18 cellular contexts compared by ENCODE assay signal in the genomic region with DNA sequence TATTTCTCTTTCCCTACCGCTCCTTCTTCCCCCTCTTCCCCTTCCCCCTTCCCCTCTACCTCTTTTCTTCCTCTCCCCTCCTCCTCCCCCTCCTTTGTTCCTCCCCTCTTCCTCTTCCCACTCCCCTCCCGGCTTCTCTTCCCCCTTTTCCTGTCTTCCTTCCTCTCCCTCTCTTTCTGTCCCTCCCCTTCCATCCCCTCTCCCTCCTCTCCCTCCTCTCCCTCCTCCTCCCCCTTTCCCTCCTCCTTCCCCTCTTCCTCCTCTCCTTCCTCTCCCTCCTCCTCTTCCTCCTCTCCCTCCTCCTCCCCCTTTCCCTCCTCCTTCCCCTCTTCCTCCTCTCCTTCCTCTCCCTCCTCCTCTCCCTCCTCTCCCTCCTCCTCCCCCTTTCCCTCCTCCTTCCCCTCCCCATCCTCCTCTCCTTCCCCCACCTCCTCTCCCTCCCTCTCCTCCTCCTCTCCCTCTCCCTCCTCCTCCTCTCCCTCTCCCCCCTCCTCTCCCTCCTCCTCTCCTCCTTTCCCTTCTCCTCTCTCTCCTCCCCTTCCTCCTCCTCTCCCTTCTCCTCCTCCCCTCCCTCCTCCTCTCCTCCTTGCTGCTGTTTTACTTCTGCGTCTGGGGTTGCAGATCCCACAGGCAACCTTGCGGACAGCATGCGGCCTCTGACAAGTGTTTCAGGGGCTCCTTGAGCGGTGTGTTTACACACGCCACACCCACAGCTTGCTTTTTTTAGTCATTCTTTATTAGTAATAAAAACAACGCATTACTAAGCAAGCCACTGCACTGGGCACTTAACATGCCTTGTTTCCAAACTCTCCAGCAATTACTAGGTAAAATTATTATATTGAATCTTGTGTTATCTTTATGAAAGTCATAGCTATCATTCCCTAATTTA.
DNase-seq lines count a peak whose midpoint lies in the region; ATAC-seq and TF ChIP-seq lines count a peak whose summit lies in the region.
"Had no signal": no experiment of that assay in that cellular context is flagged by ENCODE, and none has a peak within 500 bp of the region (broad histone marks: within the 10 kb centered on the region; RNA-seq: fewer than 3 reads in every experiment).

No MANE protein-coding gene starts in this region.

- peaks cover 13% of the 10 kb centered on the region for H3K4me1 Mint-ChIP-seq in mesothelial cell of epicardium
- H3K4me1 Mint-ChIP-seq: activated B cell treated with CpG ODN at 0.5 μM for 24 hours; activated naive CD4-positive, alpha-beta T cell treated with anti-CD3 and anti-CD28 coated beads, Interleukin-2, amount 10 ng/mL, durations not matched to agents 7 days and 5 days; central memory CD8-positive, alpha-beta T cell had no signal

- H3K79me2 ChIP-seq in PC-9 (ENCODE audit: low read depth), result no peaks in the 10 kb centered on the region

- BruUV-seq in PC-9 (replicated peaks; lab: Mats Ljungman, UMichigan), result no TSS peak

- no peaks in the 10 kb centered on the region for H3K9me3 Mint-ChIP-seq in mesothelial cell of epicardium
- H3K9me3 Mint-ChIP-seq: activated B cell treated with CpG ODN at 0.5 μM for 24 hours; central memory CD8-positive, alpha-beta T cell had no signal

- no peaks in the 10 kb centered on the region for H3K9me2 ChIP-seq in PC-9 (ENCODE audit: insufficient read depth)

- peaks cover 20% of the 10 kb centered on the region for H3K4me1 ChIP-seq in PC-9 (replicated peaks; ENCODE audit: insufficient read depth)
- H3K4me1 ChIP-seq: left ventricle myocardium inferior, tibial nerve had no signal

- DNase-seq in H4 (ENCODE audit: low spot score), result peak; percentile 45
- DNase-seq in PC-9, result peak; percentile 36 to 83
- DNase-seq in epithelial cell of esophagus (ENCODE audit: low read depth), result peak; percentile 85
- no peak for DNase-seq in mesothelial cell of epicardium (ENCODE audit: low spot score in 2 of 2, unreplicated experiment in 2 of 2)
- DNase-seq in germinal center (ENCODE audit: low spot score), result no peak
- no peak for DNase-seq in inferior parietal cortex (ENCODE audit: extremely low spot score)
- DNase-seq in SIG-M5 treated with dmso at 0.1 percent for 504 hours (lab: John Stamatoyannopoulos, UW; ENCODE audit: unreplicated experiment), result no peak
- DNase-seq: activated B cell treated with CpG ODN at 0.5 μM for 24 hours; activated naive CD4-positive, alpha-beta T cell treated with anti-CD3 and anti-CD28 coated beads, Interleukin-2, amount 10 ng/mL, durations not matched to agents 7 days and 5 days; DMS79; hippocampal formation; left ventricle myocardium inferior; naive thymus-derived CD4-positive, alpha-beta T cell; NCI-H2171 treated with DMSO at 0.1 percent for 48 hours had no signal

- no peaks in the 10 kb centered on the region for H3K27me3 ChIP-seq in PC-9 (ENCODE audit: insufficient read depth, low read depth)
- H3K27me3 ChIP-seq: BLaER1 treated with 17β-estradiol and CSF1 and Interleukin-3, amounts not matched to agents 10 nM and 100 nM; tibial nerve had no signal

- H2AFZ ChIP-seq in PC-9, result no peak overlapping the region

- no peak for TF ChIP-seq CTCF in PC-9 (conservative IDR thresholded peaks at IDR 0.05)
- TF ChIP-seq CTCF in epithelial cell of esophagus (IDR thresholded peaks at IDR 0.05; ENCODE audit: insufficient read depth, low read depth, low read length, missing control alignments), result no peak
- no peak for TF ChIP-seq CTCF in mesothelial cell of epicardium (IDR thresholded peaks at IDR 0.05; ENCODE audit: unreplicated experiment)

- peak overlapping the region; percentile 88 for H3K27ac Mint-ChIP-seq in mesothelial cell of epicardium
- H3K27ac Mint-ChIP-seq: activated B cell treated with CpG ODN at 0.5 μM for 24 hours; activated naive CD4-positive, alpha-beta T cell treated with anti-CD3 and anti-CD28 coated beads, Interleukin-2, amount 10 ng/mL, durations not matched to agents 7 days and 5 days; naive thymus-derived CD4-positive, alpha-beta T cell had no signal

- H3K4me3 Mint-ChIP-seq in mesothelial cell of epicardium, result no peak overlapping the region
- H3K4me3 Mint-ChIP-seq: activated B cell treated with CpG ODN at 0.5 μM for 24 hours; activated naive CD4-positive, alpha-beta T cell treated with anti-CD3 and anti-CD28 coated beads, Interleukin-2, amount 10 ng/mL, durations not matched to agents 7 days and 5 days; central memory CD8-positive, alpha-beta T cell; naive thymus-derived CD4-positive, alpha-beta T cell had no signal

- CTCF ChIA-PET in PC-9 (lab: Charles Lee), result interaction anchor here (0.6 kb wide), 1 partner anchor 9 kb away, joined by 3 read pairs; no protein-coding TSS in a partner anchor

- H3K27ac ChIP-seq in PC-9, result peak overlapping the region; percentile 64
- H3K27ac ChIP-seq: BLaER1 treated with 17β-estradiol and CSF1 and Interleukin-3, amounts not matched to agents 10 nM and 100 nM; left ventricle myocardium inferior; tibial nerve had no signal

- no peaks in the 10 kb centered on the region for H3K36me3 ChIP-seq in PC-9 (ENCODE audit: low read depth)
- H3K36me3 ChIP-seq: BLaER1 treated with 17β-estradiol and CSF1 and Interleukin-3, amounts not matched to agents 10 nM and 100 nM; left ventricle myocardium inferior; tibial nerve had no signal

- H3K4me2 ChIP-seq in PC-9, result peak overlapping the region; percentile 50
- H3K4me2 ChIP-seq: BLaER1 treated with 17β-estradiol and CSF1 and Interleukin-3, amounts not matched to agents 10 nM and 100 nM had no signal

- H4K20me1 ChIP-seq in PC-9 (ENCODE audit: insufficient read depth), result no peaks in the 10 kb centered on the region
- H4K20me1 ChIP-seq: BLaER1 treated with 17β-estradiol and CSF1 and Interleukin-3, amounts not matched to agents 10 nM and 100 nM had no signal

- H3K36me3 Mint-ChIP-seq in mesothelial cell of epicardium, result no peaks in the 10 kb centered on the region
- H3K36me3 Mint-ChIP-seq: activated naive CD4-positive, alpha-beta T cell treated with anti-CD3 and anti-CD28 coated beads, Interleukin-2, amount 10 ng/mL, durations not matched to agents 7 days and 5 days had no signal

- H3K4me3 ChIP-seq in PC-9, result no peak overlapping the region
- H3K4me3 ChIP-seq in epithelial cell of esophagus (ENCODE audit: low read length), result no peak overlapping the region
- H3K4me3 ChIP-seq: BLaER1 treated with 17β-estradiol and CSF1 and Interleukin-3, amounts not matched to agents 10 nM and 100 nM; left ventricle myocardium inferior; tibial nerve had no signal

- no peak for ATAC-seq in activated CD4-positive, CD25-positive, alpha-beta regulatory T cell treated with anti-CD3 and anti-CD28 coated beads, Interleukin-2, amount 50 U/mL, for 24 hours
- ATAC-seq: naive thymus-derived CD4-positive, alpha-beta T cell had no signal

- intact Hi-C loops in PC-9 (cut with micrococcal nuclease; ENCODE audit: unreplicated experiment), result no loop called here

- POLR2A ChIA-PET in PC-9 (lab: Charles Lee; ENCODE audit: unreplicated experiment), result interaction anchor here (0.6 kb wide), 1 partner anchor 84 kb away, joined by 3 read pairs; no protein-coding TSS in a partner anchor

- H3K27me3 Mint-ChIP-seq in mesothelial cell of epicardium (ENCODE audit: low read depth), result peaks cover 1% of the 10 kb centered on the region
- H3K27me3 Mint-ChIP-seq: central memory CD8-positive, alpha-beta T cell had no signal

- peaks cover 11% of the 10 kb centered on the region; the same call in 1 of the 2 replicates for H3F3A ChIP-seq in PC-9 (ENCODE audit: insufficient read depth, low read depth)

- H3K9me3 ChIP-seq in PC-9 (ENCODE audit: insufficient read depth, low read depth), result no peaks in the 10 kb centered on the region
- H3K9me3 ChIP-seq: BLaER1 treated with 17β-estradiol and CSF1 and Interleukin-3, amounts not matched to agents 10 nM and 100 nM; left ventricle myocardium inferior had no signal

Comparison
In these comparisons a context has a peak if more than half of its experiments do, and no peak if none do; other contexts are left out.
1. DNase-seq: peak in H4 (single experiment), PC-9 (2 of 2) and epithelial cell of esophagus (single experiment); none in mesothelial cell of epicardium (0 of 2), germinal center (single experiment), inferior parietal cortex (single experiment) and SIG-M5 treated with dmso at 0.1 percent for 504 hours (single experiment).